In genomic region chr1:114350731-114351445, GRCh38 we compare ENCODE assay signal across 9 cellular contexts.
"Had no signal": no experiment of that assay in that cellular context is flagged by ENCODE, and none has a peak within 500 bp of the region (broad histone marks: within the 10 kb centered on the region; RNA-seq: fewer than 3 reads in every experiment).

No MANE protein-coding gene starts in this region.

- H3K4me3 Mint-ChIP-seq: HFFc6, IgD-negative memory B cell had no signal

- H3K27ac ChIP-seq: GM23248, HL-60 had no signal

- H3K9ac ChIP-seq: GM23248 had no signal

- ATAC-seq: HCT116, HepG2 had no signal

- H2AFZ ChIP-seq: GM23248 had no signal

- H3K36me3 ChIP-seq: HAP-1 had no signal

- H3K36me3 Mint-ChIP-seq: IgD-negative memory B cell had no signal

- H3K4me3 ChIP-seq: GM23248, HAP-1 had no signal

- DNase-seq: GM23248, GOT3, H7, HFFc6 had no signal

- H3K9me3 Mint-ChIP-seq: IgD-negative memory B cell had no signal

- H3K27ac Mint-ChIP-seq: HFFc6 had no signal

- H3K9me3 ChIP-seq: HAP-1 had no signal
